Comparison of ENCODE assay signal across 28 cellular contexts in the genomic region with DNA sequence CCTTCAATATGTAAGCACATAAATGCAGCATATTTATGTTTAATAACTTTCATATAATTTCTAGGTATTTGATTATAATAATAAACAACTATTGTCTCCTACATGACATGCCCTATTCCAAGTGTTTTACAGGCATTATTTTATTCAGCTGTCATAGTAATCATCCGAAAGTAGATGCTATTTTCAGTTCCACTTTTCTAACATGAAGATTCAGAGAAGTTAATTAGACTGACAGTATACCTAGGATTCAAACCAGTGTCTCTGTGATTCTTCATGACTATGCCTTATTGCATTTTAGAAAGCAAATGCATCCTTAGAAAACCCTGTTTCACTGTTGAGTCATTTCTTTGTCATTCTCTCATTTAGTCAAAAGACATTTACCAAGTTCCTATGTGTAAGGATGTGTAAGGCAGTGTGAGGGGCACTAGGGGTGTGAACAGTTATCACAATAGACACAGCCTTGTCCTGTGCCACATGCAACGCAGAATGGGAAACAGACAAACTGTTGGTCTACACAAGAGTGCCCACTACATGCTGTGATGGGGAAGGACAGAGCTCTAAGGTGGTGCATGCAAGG.
A peak's percentile ranks its signal among the peaks of the same experiment; 100 is the strongest.
DNase-seq lines count a peak whose midpoint lies in the region; ATAC-seq lines count a peak whose summit lies in the region.
"Had no signal": no experiment of that assay in that cellular context is flagged by ENCODE, and none has a peak within 500 bp of the region (broad histone marks: within the 10 kb centered on the region; RNA-seq: fewer than 3 reads in every experiment).

No MANE protein-coding gene starts in this region.

- ATAC-seq in activated T-cell treated with anti-CD3 and anti-CD28 coated beads, Interleukin-2, amount 50 U/mL, for 4 hours, result peak; percentile 83 to 91
- peak; percentile 60 for ATAC-seq in activated T-helper 17 cell treated with anti-CD3 and anti-CD28 coated beads, Interleukin-2, amount 50 U/mL, for 72 hours (replicated peaks)
- peak; percentile 49 for ATAC-seq in stimulated activated naive CD8-positive, alpha-beta T cell treated with anti-CD3 and anti-CD28 coated beads, Interleukin-15, Interleukin-2, amounts not matched to agents 100 U/mL and 50 U/mL, for 24 hours
- ATAC-seq: left cardiac atrium, pancreas had no signal

- peaks cover 19% of the 10 kb centered on the region for H3K27me3 Mint-ChIP-seq in activated T-cell treated with anti-CD3 and anti-CD28 coated beads, Interleukin-2, amount 50 U/mL, for 4 hours (ENCODE audit: low read depth)
- H3K27me3 Mint-ChIP-seq in activated T-helper 17 cell treated with anti-CD3 and anti-CD28 coated beads, Interleukin-2, amount 50 U/mL, for 72 hours, result peaks cover 22% of the 10 kb centered on the region

- H3K4me1 Mint-ChIP-seq in activated T-cell treated with anti-CD3 and anti-CD28 coated beads, Interleukin-2, amount 50 U/mL, for 4 hours (ENCODE audit: low read depth), result peaks cover 2% of the 10 kb centered on the region
- H3K4me1 Mint-ChIP-seq in activated T-helper 17 cell treated with anti-CD3 and anti-CD28 coated beads, Interleukin-2, amount 50 U/mL, for 72 hours, result no peaks in the 10 kb centered on the region
- H3K4me1 Mint-ChIP-seq: activated B cell treated with CpG ODN at 0.5 μM for 24 hours, IgD-negative memory B cell had no signal

- no peak overlapping the region for H3K4me3 Mint-ChIP-seq in activated T-cell treated with anti-CD3 and anti-CD28 coated beads, Interleukin-2, amount 50 U/mL, for 4 hours
- H3K4me3 Mint-ChIP-seq in activated T-helper 17 cell treated with anti-CD3 and anti-CD28 coated beads, Interleukin-2, amount 50 U/mL, for 72 hours, result no peak overlapping the region
- H3K4me3 Mint-ChIP-seq: activated B cell treated with CpG ODN at 0.5 μM for 24 hours, nephron had no signal

- H3K36me3 Mint-ChIP-seq in activated T-cell treated with anti-CD3 and anti-CD28 coated beads, Interleukin-2, amount 50 U/mL, for 4 hours (ENCODE audit: insufficient read depth), result no peaks in the 10 kb centered on the region
- no peaks in the 10 kb centered on the region for H3K36me3 Mint-ChIP-seq in activated T-helper 17 cell treated with anti-CD3 and anti-CD28 coated beads, Interleukin-2, amount 50 U/mL, for 72 hours (ENCODE audit: low read depth)
- H3K36me3 Mint-ChIP-seq: IgD-negative memory B cell had no signal

- no peak overlapping the region for H3K27ac Mint-ChIP-seq in activated T-helper 17 cell treated with anti-CD3 and anti-CD28 coated beads, Interleukin-2, amount 50 U/mL, for 72 hours
- H3K27ac Mint-ChIP-seq: activated B cell treated with CpG ODN at 0.5 μM for 24 hours, IgD-negative memory B cell, nephron had no signal

- no peak for DNase-seq in activated T-cell treated with anti-CD3 and anti-CD28 coated beads, Interleukin-2, amount 50 U/mL, for 4 hours
- DNase-seq in activated T-cell treated with anti-CD3 and anti-CD28 coated beads, Interleukin-2, amount 50 U/mL, for 48 hours, result no peak
- peak; percentile 58 for DNase-seq in HCEC 1CT
- no peak for DNase-seq in stimulated activated naive CD8-positive, alpha-beta T cell treated with anti-CD3 and anti-CD28 coated beads, Interleukin-15, Interleukin-2, amounts not matched to agents 100 U/mL and 50 U/mL, for 24 hours
- DNase-seq in AG08395 (ENCODE audit: low spot score), result no peak
- no peak for DNase-seq in HuH-7 (ENCODE audit: low spot score)
- no peak for DNase-seq in NCI-H128 (lab: John Stamatoyannopoulos, UW; ENCODE audit: unreplicated experiment)
- DNase-seq: ACHN; activated B cell treated with CpG ODN at 0.5 μM for 24 hours; activated naive CD4-positive, alpha-beta T cell; colonic mucosa; DMS53; effector memory CD4-positive, alpha-beta T cell; foreskin melanocyte; left cardiac atrium; mammary epithelial cell; NCI-H1092 treated with DMSO at 0.1 percent for 48 hours; NCI-H2029; NCI-H524 treated with DMSO at 0.1 percent for 48 hours; pancreas; retina; small intestine; stimulated activated CD4-positive, alpha-beta T cell treated with anti-CD3 and anti-CD28 coated beads, Interleukin-1b, Interleukin-23, amount 100 ng/mL, for 48 hours; stimulated activated CD8-positive, alpha-beta memory T cell treated with anti-CD3 and anti-CD28 coated beads, Interleukin-4, amount 100 ng/mL, for 48 hours; trophoblast cell had no signal

- no peaks in the 10 kb centered on the region for H3K9me3 Mint-ChIP-seq in activated T-cell treated with anti-CD3 and anti-CD28 coated beads, Interleukin-2, amount 50 U/mL, for 4 hours
- no peaks in the 10 kb centered on the region for H3K9me3 Mint-ChIP-seq in activated T-helper 17 cell treated with anti-CD3 and anti-CD28 coated beads, Interleukin-2, amount 50 U/mL, for 72 hours
